Comparison of ENCODE assay signal across 25 cellular contexts in genomic region chrX:98231003-98231402, GRCh38.
"Had no signal": no experiment of that assay in that cellular context is flagged by ENCODE, and none has a peak within 500 bp of the region (broad histone marks: within the 10 kb centered on the region; RNA-seq: fewer than 3 reads in every experiment).

No MANE protein-coding gene starts in this region.

- H2AFZ ChIP-seq: hepatocyte had no signal

- H3K27ac Mint-ChIP-seq: dendritic cell treated with granulocyte-macrophage colony-stimulating factor and Interleukin-4, amounts not matched to agents 40 ng/mL and 50 ng/mL, for 4 days; effector memory CD8-positive, alpha-beta T cell; endodermal cell; immature natural killer cell; naive B cell had no signal

- H3K4me3 ChIP-seq: colonic mucosa, esophagus squamous epithelium, gastroesophageal sphincter, heart left ventricle, hepatocyte, left lung, lower lobe of right lung, mucosa of descending colon had no signal

- H3K79me2 ChIP-seq: hepatocyte had no signal

- H3K4me1 Mint-ChIP-seq: immature natural killer cell, naive B cell had no signal

- H3K4me1 ChIP-seq: colonic mucosa, esophagus squamous epithelium, gastroesophageal sphincter, heart left ventricle, left lung, lower lobe of right lung had no signal

- H3K27ac ChIP-seq: colonic mucosa, esophagus squamous epithelium, gastroesophageal sphincter, heart left ventricle, hepatocyte, left lung, lower lobe of right lung had no signal

- H3K4me2 ChIP-seq: hepatocyte had no signal

- H3K9me3 ChIP-seq: colonic mucosa, gastroesophageal sphincter, heart left ventricle, left lung, lower lobe of right lung, mucosa of descending colon had no signal

- DNase-seq: cerebellar nuclear complex; colonic mucosa; cortex of kidney; effector CD8-positive, alpha-beta T cell; effector memory CD8-positive, alpha-beta T cell; endodermal cell; esophagus squamous epithelium; foreskin fibroblast; heart left ventricle; hypothalamus; immature natural killer cell; islet precursor cell; left cardiac atrium; left lung; left ventricle myocardium superior; lower lobe of right lung; mesenchymal stem cell; midbrain; mucosa of descending colon; naive B cell had no signal

- H3K4me3 Mint-ChIP-seq: dendritic cell treated with granulocyte-macrophage colony-stimulating factor and Interleukin-4, amounts not matched to agents 40 ng/mL and 50 ng/mL, for 4 days; effector memory CD8-positive, alpha-beta T cell; endodermal cell; immature natural killer cell; naive B cell had no signal

- H3K27me3 ChIP-seq: colonic mucosa, esophagus squamous epithelium, gastroesophageal sphincter, heart left ventricle, hepatocyte, left lung had no signal

- H3K36me3 ChIP-seq: colonic mucosa, esophagus squamous epithelium, gastroesophageal sphincter, heart left ventricle, left lung, lower lobe of right lung had no signal

- H3K36me3 Mint-ChIP-seq: immature natural killer cell, naive B cell had no signal

- ATAC-seq: effector memory CD8-positive, alpha-beta T cell; gastroesophageal sphincter; heart left ventricle; left cardiac atrium; left lung; left ventricle myocardium superior; lower lobe of right lung; mucosa of descending colon had no signal

- H3K27me3 Mint-ChIP-seq: dendritic cell treated with granulocyte-macrophage colony-stimulating factor and Interleukin-4, amounts not matched to agents 40 ng/mL and 50 ng/mL, for 4 days; effector memory CD8-positive, alpha-beta T cell; naive B cell had no signal

- H3K9me3 Mint-ChIP-seq: dendritic cell treated with granulocyte-macrophage colony-stimulating factor and Interleukin-4, amounts not matched to agents 40 ng/mL and 50 ng/mL, for 4 days had no signal

- FAIRE-seq: endometrium, frontal cortex had no signal
